ENCODE assay signal across 1 cellular context in the genomic region with DNA sequence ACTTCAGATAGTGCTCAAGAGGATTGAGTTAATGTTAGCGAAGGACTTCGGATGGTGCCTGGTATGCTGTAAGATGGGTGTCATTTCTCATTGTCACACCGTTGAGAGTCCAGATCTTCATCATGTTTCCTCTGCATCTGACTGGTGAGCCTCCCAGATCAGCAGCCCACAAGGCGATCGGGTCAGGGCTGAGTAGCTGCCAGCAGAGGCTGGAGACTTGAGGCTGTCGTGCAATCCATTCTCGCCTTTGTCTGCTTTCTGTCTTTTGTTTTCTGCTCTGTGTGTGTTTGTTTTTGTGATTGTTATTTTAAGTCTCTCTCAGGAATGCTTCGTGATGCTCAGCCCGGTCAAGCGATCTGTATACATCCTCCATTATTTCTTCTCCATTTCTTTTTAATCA.
TF ChIP-seq lines count a peak whose summit lies in the region.

No MANE protein-coding gene starts in this region.

TF ChIP-seq in WTC11, 78 proteins besides CTCF, POLR2A, EP300 and RAD21 (continued from another document):
- TF ChIP-seq ELF4 (CRISPR knock-in tag; IDR thresholded peaks at IDR 0.05; ENCODE audit: low read depth) (no peak), SMAD4 (CRISPR knock-in tag; IDR thresholded peaks at IDR 0.05) (no peak)
TF ChIP-seq in WTC11: peak in this region for 0.
